35 cellular contexts compared by ENCODE assay signal in genomic region chr18:25451077-25451658, GRCh38.
"Had no signal": no experiment of that assay in that cellular context is flagged by ENCODE, and none has a peak within 500 bp of the region (broad histone marks: within the 10 kb centered on the region; RNA-seq: fewer than 3 reads in every experiment).

No MANE protein-coding gene starts in this region.

- H3K36me3 ChIP-seq: MG63 had no signal

- H3K27me3 ChIP-seq: MG63 had no signal

- H3K9me3 ChIP-seq: MG63 had no signal

- H3K4me3 ChIP-seq: MG63 had no signal

- DNase-seq: Karpas-422, Kasumi-1, MG63, MM.1S, MV-4-11, NCI-H1048, NCI-H1092, NCI-H1092 treated with DMSO at 0.1 percent for 48 hours, NCI-H1105, NCI-H1105 treated with DMSO at 0.1 percent for 48 hours, NCI-H1417, NCI-H1417 treated with DMSO at 0.1 percent for 48 hours, NCI-H1436, NCI-H1436 treated with DMSO at 0.1 percent for 48 hours, NCI-H146, NCI-H1694, NCI-H1694 treated with DMSO at 0.1 percent for 48 hours, NCI-H187, NCI-H187 treated with DMSO at 0.1 percent for 48 hours, NCI-H1930, NCI-H2029, NCI-H2029 treated with DMSO at 0.1 percent for 48 hours, NCI-H2081, NCI-H2081 treated with DMSO at 0.1 percent for 48 hours, NCI-H2107, NCI-H2171, NCI-H2171 treated with DMSO at 0.1 percent for 48 hours, NCI-H2227 treated with DMSO at 0.1 percent for 48 hours, NCI-H226, NCI-H345, NCI-H446, NCI-H446 treated with DMSO at 0.1 percent for 48 hours, NCI-H510A, NCI-H510A treated with DMSO at 0.1 percent for 48 hours, NCI-H524 had no signal
